ENCODE assay signal across 23 cellular contexts in genomic region chr11:11173316-11174025, GRCh38.
"Had no signal": no experiment of that assay in that cellular context is flagged by ENCODE, and none has a peak within 500 bp of the region (broad histone marks: within the 10 kb centered on the region; RNA-seq: fewer than 3 reads in every experiment).

No MANE protein-coding gene starts in this region.

- H3K4me3 ChIP-seq: cardiac muscle cell, gastrocnemius medialis, pancreas, skin epidermis, tibial nerve had no signal

- H3K36me3 Mint-ChIP-seq: activated naive CD8-positive, alpha-beta T cell treated with anti-CD3 and anti-CD28 coated beads for 36 hours; memory B cell; T-cell had no signal

- DNase-seq: activated CD4-positive, alpha-beta T cell treated with anti-CD3 and anti-CD28 coated beads for 1 hour; activated CD4-positive, alpha-beta T cell treated with anti-CD3 and anti-CD28 coated beads, Interleukin-2, amount 50 U/mL, for 1 hour; activated CD8-positive, alpha-beta T cell treated with anti-CD3 and anti-CD28 coated beads, Interleukin-2, amount 10 ng/mL, durations not matched to agents 7 days and 5 days; activated naive CD8-positive, alpha-beta T cell treated with anti-CD3 and anti-CD28 coated beads for 36 hours; activated T-cell treated with anti-CD3 and anti-CD28 coated beads, Interleukin-2, amount 50 U/mL, for 1 hour; effector CD8-positive, alpha-beta T cell; gastrocnemius medialis; hypothalamus; pancreas; right cardiac atrium; stimulated activated CD4-positive, alpha-beta T cell treated with anti-CD3 and anti-CD28 coated beads, Interleukin-2, amount 100 ng/mL, for 24 hours; stimulated activated naive CD8-positive, alpha-beta T cell treated with anti-CD3 and anti-CD28 coated beads, Interleukin-15, amount 100 ng/mL, for 72 hours; T-cell; WERI-Rb-1 had no signal

- H3K9me3 Mint-ChIP-seq: activated naive CD8-positive, alpha-beta T cell treated with anti-CD3 and anti-CD28 coated beads for 36 hours; memory B cell; stimulated activated effector memory CD8-positive, alpha-beta T cell treated with anti-CD3 and anti-CD28 coated beads, Interleukin-12 subunit alpha, Interleukin-12 subunit beta, amount 100 ng/mL, for 72 hours; stimulated activated naive CD8-positive, alpha-beta T cell treated with anti-CD3 and anti-CD28 coated beads, Interleukin-15, amount 100 ng/mL, for 72 hours; T-cell had no signal

- H3K9me3 ChIP-seq: gastrocnemius medialis, neutrophil, pancreas, tibial nerve had no signal

- H3K4me1 ChIP-seq: pancreas had no signal

- H3K36me3 ChIP-seq: cardiac muscle cell, gastrocnemius medialis, neutrophil, pancreas, tibial nerve, WERI-Rb-1 had no signal

- H3K27me3 Mint-ChIP-seq: activated naive CD8-positive, alpha-beta T cell treated with anti-CD3 and anti-CD28 coated beads for 36 hours; stimulated activated naive CD8-positive, alpha-beta T cell treated with anti-CD3 and anti-CD28 coated beads, Interleukin-15, amount 100 ng/mL, for 72 hours; T-cell had no signal

- ATAC-seq: activated CD8-positive, alpha-beta T cell treated with anti-CD3 and anti-CD28 coated beads, Interleukin-2, amount 10 ng/mL, durations not matched to agents 7 days and 5 days; gastrocnemius medialis; pancreas; right cardiac atrium; stimulated activated effector memory CD8-positive, alpha-beta T cell treated with anti-CD3 and anti-CD28 coated beads, Interleukin-12 subunit alpha, Interleukin-12 subunit beta, amount 100 ng/mL, for 72 hours; stimulated activated naive CD8-positive, alpha-beta T cell treated with anti-CD3 and anti-CD28 coated beads, Interleukin-15, amount 100 ng/mL, for 72 hours; T-cell had no signal

- FAIRE-seq: pancreas, TTC549, urothelium cell line had no signal

- H3K27ac ChIP-seq: cardiac muscle cell, gastrocnemius medialis, neutrophil, pancreas, skin epidermis, tibial nerve, WERI-Rb-1 had no signal

- H3K27ac Mint-ChIP-seq: activated CD8-positive, alpha-beta T cell treated with anti-CD3 and anti-CD28 coated beads, Interleukin-2, amount 10 ng/mL, durations not matched to agents 7 days and 5 days; activated naive CD8-positive, alpha-beta T cell treated with anti-CD3 and anti-CD28 coated beads for 36 hours; memory B cell; nephron; stimulated activated naive CD8-positive, alpha-beta T cell treated with anti-CD3 and anti-CD28 coated beads, Interleukin-15, amount 100 ng/mL, for 72 hours; T-cell had no signal

- H3K4me3 Mint-ChIP-seq: activated CD8-positive, alpha-beta T cell treated with anti-CD3 and anti-CD28 coated beads, Interleukin-2, amount 10 ng/mL, durations not matched to agents 7 days and 5 days; activated naive CD8-positive, alpha-beta T cell treated with anti-CD3 and anti-CD28 coated beads for 36 hours; memory B cell; nephron; stimulated activated effector memory CD8-positive, alpha-beta T cell treated with anti-CD3 and anti-CD28 coated beads, Interleukin-12 subunit alpha, Interleukin-12 subunit beta, amount 100 ng/mL, for 72 hours; stimulated activated naive CD8-positive, alpha-beta T cell treated with anti-CD3 and anti-CD28 coated beads, Interleukin-15, amount 100 ng/mL, for 72 hours; T-cell had no signal

- H3K27me3 ChIP-seq: cardiac muscle cell, gastrocnemius medialis, neutrophil, pancreas, tibial nerve had no signal
